29 cellular contexts compared by ENCODE assay signal in the genomic region with DNA sequence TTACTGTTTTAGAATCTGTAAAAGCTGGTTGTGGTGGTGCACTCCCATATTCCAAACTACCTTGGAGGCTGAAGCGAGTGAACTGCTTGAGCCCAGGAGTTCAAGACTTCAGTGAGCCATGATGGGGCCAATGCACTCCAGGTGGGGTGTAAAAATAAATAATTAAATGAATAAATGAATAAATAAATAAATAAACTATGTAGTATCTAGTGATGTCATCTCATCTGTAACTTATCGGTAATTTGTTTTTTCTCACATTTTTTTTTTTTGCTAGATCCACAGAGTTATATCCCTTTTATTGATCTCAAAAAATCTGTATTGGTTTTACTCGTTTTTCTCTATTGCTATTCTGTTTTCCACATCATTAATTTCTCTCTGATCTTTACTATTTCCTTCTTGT.
"Had no signal": no experiment of that assay in that cellular context is flagged by ENCODE, and none has a peak within 500 bp of the region (broad histone marks: within the 10 kb centered on the region; RNA-seq: fewer than 3 reads in every experiment).

No MANE protein-coding gene starts in this region.

- H3K36me3 Mint-ChIP-seq: type B pancreatic cell had no signal

- H3K36me3 ChIP-seq: stomach, suprapubic skin, thoracic aorta, thyroid gland, tibial artery, transverse colon, upper lobe of left lung, upper lobe of right lung, uterus, vagina had no signal

- H3K4me3 Mint-ChIP-seq: stimulated activated effector memory CD8-positive, alpha-beta T cell treated with anti-CD3 and anti-CD28 coated beads, Interleukin-12 subunit alpha, Interleukin-12 subunit beta, amount 100 ng/mL, for 72 hours; stimulated activated memory B cell treated with anti-CD40 and anti-IgM and Interleukin-4, amounts not matched to agents 10 μg/mL and 1 μg/mL and 100 μg/mL, for 72 hours; stimulated activated naive B cell treated with anti-CD40 and anti-IgM and Interleukin-4, amounts not matched to agents 10 μg/mL and 1 μg/mL and 100 μg/mL, for 72 hours; stimulated activated naive CD8-positive, alpha-beta T cell treated with anti-CD3 and anti-CD28 coated beads, Interleukin-15, amount 100 ng/mL, for 72 hours; stimulated activated naive CD8-positive, alpha-beta T cell treated with anti-CD3 and anti-CD28 coated beads, Interleukin-15, Interleukin-2, amounts not matched to agents 100 ng/mL and 50 ng/mL, for 24 hours; type B pancreatic cell had no signal

- H3K4me1 ChIP-seq: uterus had no signal

- H3K27ac ChIP-seq: stomach, suprapubic skin, testis, thoracic aorta, thyroid gland, tibial artery, tibial nerve, transverse colon, upper lobe of left lung, upper lobe of right lung, uterus, vagina had no signal

- H3K4me3 ChIP-seq: stomach, suprapubic skin, testis, thoracic aorta, thyroid gland, tibial artery, tibial nerve, transverse colon, upper lobe of left lung, upper lobe of right lung, uterus, vagina had no signal

- H3K27me3 Mint-ChIP-seq: stimulated activated naive CD8-positive, alpha-beta T cell treated with anti-CD3 and anti-CD28 coated beads, Interleukin-15, amount 100 ng/mL, for 72 hours; type B pancreatic cell had no signal

- ATAC-seq: stimulated activated effector memory CD8-positive, alpha-beta T cell treated with anti-CD3 and anti-CD28 coated beads, Interleukin-12 subunit alpha, Interleukin-12 subunit beta, amount 100 ng/mL, for 72 hours; stimulated activated memory B cell treated with anti-CD40 and anti-IgM and Interleukin-4, amounts not matched to agents 10 μg/mL and 1 μg/mL and 100 μg/mL, for 72 hours; stimulated activated naive B cell treated with anti-CD40 and anti-IgM and Interleukin-4, amounts not matched to agents 10 μg/mL and 1 μg/mL and 100 μg/mL, for 72 hours; stimulated activated naive CD8-positive, alpha-beta T cell treated with anti-CD3 and anti-CD28 coated beads, Interleukin-15, amount 100 ng/mL, for 72 hours; stimulated activated naive CD8-positive, alpha-beta T cell treated with anti-CD3 and anti-CD28 coated beads, Interleukin-15, Interleukin-2, amounts not matched to agents 100 U/mL and 50 U/mL, for 24 hours; upper lobe of right lung had no signal

- H3K9me3 ChIP-seq: stomach, suprapubic skin, testis, thoracic aorta, thyroid gland, tibial artery, tibial nerve, transverse colon, upper lobe of right lung, uterus, vagina had no signal

- FAIRE-seq: urothelium cell line had no signal

- H3K9me3 Mint-ChIP-seq: stimulated activated effector memory CD8-positive, alpha-beta T cell treated with anti-CD3 and anti-CD28 coated beads, Interleukin-12 subunit alpha, Interleukin-12 subunit beta, amount 100 ng/mL, for 72 hours; stimulated activated memory B cell treated with anti-CD40 and anti-IgM and Interleukin-4, amounts not matched to agents 10 μg/mL and 1 μg/mL and 100 μg/mL, for 72 hours; stimulated activated naive B cell treated with anti-CD40 and anti-IgM and Interleukin-4, amounts not matched to agents 10 μg/mL and 1 μg/mL and 100 μg/mL, for 72 hours; type B pancreatic cell had no signal

- H3K27me3 ChIP-seq: stomach, suprapubic skin, testis, thyroid gland, tibial artery, tibial nerve, transverse colon, upper lobe of left lung, upper lobe of right lung, uterus, vagina had no signal

- DNase-seq: stimulated activated CD4-positive, alpha-beta T cell treated with anti-CD3 and anti-CD28 coated beads, Interleukin-2, amount 100 ng/mL, for 48 hours; stimulated activated CD4-positive, alpha-beta T cell treated with anti-CD3 and anti-CD28 coated beads, Interleukin-4, amount 100 ng/mL, for 1 hour; stimulated activated CD4-positive, alpha-beta T cell treated with anti-CD3 and anti-CD28 coated beads, Interleukin-4, amount 100 ng/mL, for 24 hours; stimulated activated CD4-positive, alpha-beta T cell treated with anti-CD3 and anti-CD28 coated beads, Interleukin-4, amount 100 ng/mL, for 4 hours; stimulated activated CD8-positive, alpha-beta memory T cell treated with anti-CD3 and anti-CD28 coated beads, Interleukin-4, amount 100 ng/mL, for 48 hours; stimulated activated naive B cell treated with anti-CD40 and anti-IgM and Interleukin-4, amounts not matched to agents 10 μg/mL and 1 μg/mL and 100 μg/mL, for 72 hours; stimulated activated naive CD4-positive, alpha-beta T cell; stimulated activated naive CD4-positive, alpha-beta T cell treated with Interleukin-2 at 50 U/mL for 16 hours; stimulated activated naive CD8-positive, alpha-beta T cell treated with anti-CD3 and anti-CD28 coated beads, Interleukin-15, amount 100 ng/mL, for 72 hours; stimulated activated naive CD8-positive, alpha-beta T cell treated with anti-CD3 and anti-CD28 coated beads, Interleukin-15, Interleukin-2, amounts not matched to agents 100 U/mL and 50 U/mL, for 24 hours; stomach; substantia nigra; testis; thyroid gland; tibial artery; transverse colon; trophoblast cell; upper lobe of left lung; upper lobe of right lung; uterus had no signal

- H3K27ac Mint-ChIP-seq: stimulated activated effector memory CD8-positive, alpha-beta T cell treated with anti-CD3 and anti-CD28 coated beads, Interleukin-12 subunit alpha, Interleukin-12 subunit beta, amount 100 ng/mL, for 72 hours; stimulated activated memory B cell treated with anti-CD40 and anti-IgM and Interleukin-4, amounts not matched to agents 10 μg/mL and 1 μg/mL and 100 μg/mL, for 72 hours; stimulated activated naive B cell treated with anti-CD40 and anti-IgM and Interleukin-4, amounts not matched to agents 10 μg/mL and 1 μg/mL and 100 μg/mL, for 72 hours; stimulated activated naive CD8-positive, alpha-beta T cell treated with anti-CD3 and anti-CD28 coated beads, Interleukin-15, amount 100 ng/mL, for 72 hours; stimulated activated naive CD8-positive, alpha-beta T cell treated with anti-CD3 and anti-CD28 coated beads, Interleukin-15, Interleukin-2, amounts not matched to agents 100 ng/mL and 50 ng/mL, for 24 hours; type B pancreatic cell had no signal
